1 cellular context compared by ENCODE assay signal in the genomic region with DNA sequence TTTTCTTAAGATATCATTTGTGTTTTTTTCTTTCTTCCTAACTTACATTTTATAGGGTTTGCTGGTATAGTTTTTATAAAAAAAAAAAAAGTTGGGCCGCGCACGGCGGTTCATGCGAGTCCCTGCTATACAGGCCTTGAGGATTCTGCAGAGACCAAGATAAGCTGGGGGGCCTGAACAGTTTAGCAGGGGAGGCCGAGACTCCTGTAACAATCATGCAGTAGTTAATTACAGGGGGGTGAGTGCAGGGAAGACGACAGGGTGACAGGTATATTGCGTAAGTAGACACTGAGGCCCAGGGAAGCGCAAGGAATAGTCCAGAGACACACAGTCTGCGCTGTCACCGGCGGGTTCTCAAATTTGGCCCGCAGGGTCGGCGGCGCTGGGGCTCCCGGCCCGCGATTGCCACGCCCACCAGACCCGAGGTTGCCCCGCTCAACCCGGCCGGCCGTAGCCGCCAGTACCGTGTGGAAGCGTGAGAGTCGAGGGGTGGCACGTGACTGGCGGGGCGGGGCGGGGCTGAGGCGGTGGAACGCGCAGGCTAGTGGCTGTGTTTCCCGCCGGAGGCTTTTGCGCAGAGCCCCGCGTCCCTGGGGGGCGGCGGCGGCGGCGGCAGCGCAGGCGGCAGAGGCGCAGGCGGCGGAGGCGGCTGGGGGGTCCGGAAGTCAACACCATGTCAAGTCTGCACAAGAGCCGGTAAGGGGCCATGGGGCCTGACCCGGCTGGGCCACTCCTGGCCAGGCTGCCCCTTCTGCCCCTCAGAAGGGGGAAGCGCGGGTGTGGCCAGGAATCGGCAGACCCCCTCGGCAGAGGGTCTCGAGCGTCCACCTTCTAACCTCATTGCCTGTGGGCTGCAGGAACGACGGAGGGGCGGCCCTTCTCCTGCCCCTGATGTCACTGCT.
TF ChIP-seq lines count a peak whose summit lies in the region.

A gene with protein sequence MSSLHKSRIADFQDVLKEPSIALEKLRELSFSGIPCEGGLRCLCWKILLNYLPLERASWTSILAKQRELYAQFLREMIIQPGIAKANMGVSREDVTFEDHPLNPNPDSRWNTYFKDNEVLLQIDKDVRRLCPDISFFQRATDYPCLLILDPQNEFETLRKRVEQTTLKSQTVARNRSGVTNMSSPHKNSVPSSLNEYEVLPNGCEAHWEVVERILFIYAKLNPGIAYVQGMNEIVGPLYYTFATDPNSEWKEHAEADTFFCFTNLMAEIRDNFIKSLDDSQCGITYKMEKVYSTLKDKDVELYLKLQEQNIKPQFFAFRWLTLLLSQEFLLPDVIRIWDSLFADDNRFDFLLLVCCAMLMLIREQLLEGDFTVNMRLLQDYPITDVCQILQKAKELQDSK (plus strand): TSS at position 573 of the 902 bp plus-strand sequence. CDS start 101 bp downstream, at position 674.

TF ChIP-seq in A549, 52 proteins besides CTCF, POLR2A, EP300 and RAD21 (continued from another document):
- TF ChIP-seq JUN (IDR thresholded peaks at IDR 0.05): peak; percentile 51 to 89; a peak in 4 of 5 replicates
- TF ChIP-seq FOSL2 (IDR thresholded peaks at IDR 0.05): no peak
- no peak for TF ChIP-seq FOSL2 (CRISPR knock-in tag; IDR thresholded peaks at IDR 0.05)
- TF ChIP-seq SREBF2 (IDR thresholded peaks at IDR 0.05): no peak
TF ChIP-seq in A549: peak in this region for 14.
